In genomic region chr12:68807576-68808387, GRCh38 we compare ENCODE assay signal across 8 cellular contexts. TPM values are rescaled to one million over a fixed set of nuclear protein-coding genes. Genes with fewer than 3 reads are reported as not detected.
A peak's percentile ranks its signal among the peaks of the same experiment; 100 is the strongest.
DNase-seq lines count a peak whose midpoint lies in the region; ATAC-seq and TF ChIP-seq lines count a peak whose summit lies in the region.

Gene MDM2 (plus strand): TSS chr12:68808177. CDS start chr12:68808478, 301 bp downstream.

- no peaks in the 10 kb centered on the region for H3K9me3 Mint-ChIP-seq in activated naive CD8-positive, alpha-beta T cell treated with anti-CD3 and anti-CD28 coated beads, Interleukin-2, amount 50 U/mL, for 24 hours
- no peaks in the 10 kb centered on the region for H3K9me3 Mint-ChIP-seq in type B pancreatic cell

- peaks cover 9% of the 10 kb centered on the region for H3K36me3 ChIP-seq in cardiac muscle cell

- peak within 1 kb of the TSS; percentile 95 for H3K27ac ChIP-seq in cardiac muscle cell

- no peaks in the 10 kb centered on the region for H3K9me3 ChIP-seq in cardiac muscle cell (ENCODE audit: low read depth)

- peak within 1 kb of the TSS; percentile 67 for H3K4me3 ChIP-seq in cardiac muscle cell

- peaks cover 2% of the 10 kb centered on the region for H3K27me3 Mint-ChIP-seq in activated naive CD8-positive, alpha-beta T cell treated with anti-CD3 and anti-CD28 coated beads, Interleukin-2, amount 50 U/mL, for 24 hours
- H3K27me3 Mint-ChIP-seq in type B pancreatic cell = no peaks in the 10 kb centered on the region

- peaks cover 30% of the 10 kb centered on the region for H3K36me3 Mint-ChIP-seq in activated naive CD8-positive, alpha-beta T cell treated with anti-CD3 and anti-CD28 coated beads, Interleukin-2, amount 50 U/mL, for 24 hours (ENCODE audit: low read depth)
- peaks cover 17% of the 10 kb centered on the region for H3K36me3 Mint-ChIP-seq in type B pancreatic cell

- H3K4me1 Mint-ChIP-seq in activated naive CD8-positive, alpha-beta T cell treated with anti-CD3 and anti-CD28 coated beads, Interleukin-2, amount 50 U/mL, for 24 hours = peaks cover 42% of the 10 kb centered on the region
- H3K4me1 Mint-ChIP-seq in type B pancreatic cell (ENCODE audit: unreplicated experiment) = peaks cover 10% of the 10 kb centered on the region

- no peaks in the 10 kb centered on the region for H3K27me3 ChIP-seq in cardiac muscle cell

- intact Hi-C loops in posterior cingulate gyrus (cut with DNase I) = loop anchor here (1.0 to 10.0 kb wide), 3 partner anchors 61 to 473 kb away; partner anchors contain the start of genes MDM1, RAP1B and SLC35E3

- peak within 1 kb of the TSS; percentile 92 for H3K4me3 Mint-ChIP-seq in activated naive CD8-positive, alpha-beta T cell treated with anti-CD3 and anti-CD28 coated beads, Interleukin-2, amount 50 U/mL, for 24 hours
- H3K4me3 Mint-ChIP-seq in type B pancreatic cell = peak within 1 kb of the TSS; percentile 99

- peaks cover 6% of the 10 kb centered on the region for H3K4me1 ChIP-seq in cardiac muscle cell (ENCODE audit: low read depth)

- in situ Hi-C loops in GM13976 (cut with MboI; ENCODE audit: low sequenced_read_pairs, unreplicated experiment) = no loop called here

- ATAC-seq in HG02852 (IDR thresholded peaks at IDR 0.05; ENCODE audit: unreplicated experiment) = peak; percentile 73
- ATAC-seq in activated naive CD8-positive, alpha-beta T cell treated with anti-CD3 and anti-CD28 coated beads, Interleukin-2, amount 50 U/mL, for 24 hours = peak; percentile 79

- peak; percentile 88 for TF ChIP-seq CTCF in GM13976 (IDR thresholded peaks at IDR 0.05; ENCODE audit: borderline replicate concordance, control extremely low read depth, extremely low read depth, insufficient read depth, missing control alignments)
- TF ChIP-seq CTCF in cardiac muscle cell (IDR thresholded peaks at IDR 0.05; ENCODE audit: low read depth, low read length) = peak; percentile 83
- TF ChIP-seq CTCF in type B pancreatic cell (conservative IDR thresholded peaks at IDR 0.05) = peak; percentile 75

- H3K27ac Mint-ChIP-seq in activated naive CD8-positive, alpha-beta T cell treated with anti-CD3 and anti-CD28 coated beads, Interleukin-2, amount 50 U/mL, for 24 hours = peak within 1 kb of the TSS; percentile 97
- H3K27ac Mint-ChIP-seq in type B pancreatic cell = peak within 1 kb of the TSS; percentile 99

- peak; percentile 97 for DNase-seq in GM13976 (ENCODE audit: low spot score)
- peak; percentile 97 for DNase-seq in NCI-H1436 (lab: John Stamatoyannopoulos, UW)
- DNase-seq in SW480 (ENCODE audit: low spot score) = peak; percentile 89
- peak; percentile 94 for DNase-seq in activated naive CD8-positive, alpha-beta T cell treated with anti-CD3 and anti-CD28 coated beads, Interleukin-2, amount 50 U/mL, for 24 hours
- peak; percentile 94 to 96 for DNase-seq in cardiac muscle cell (ENCODE audit: low read depth in 1 of 2, low spot score in 1 of 2)
- DNase-seq in posterior cingulate gyrus = peak; percentile 81 to 98 (median 88)
- DNase-seq in type B pancreatic cell (ENCODE audit: extremely low spot score, unreplicated experiment) = peak; percentile 98

RNA-seq across cellular contexts. Expression of gene MDM2, which starts in this region (rescaled TPM):
- total RNA-seq in cardiac muscle cell = 58.3 and 70.3 TPM in 2 replicates
- 23.7 and 37.3 TPM in 2 replicates for polyA plus RNA-seq in cardiac muscle cell
- 162 and 299 TPM in 2 replicates for total RNA-seq in type B pancreatic cell (ENCODE audit: low replicate concordance)

Comparison
In these comparisons a context has a peak if more than half of its experiments do, and no peak if none do; other contexts are left out.
1. Peak in every context shown above with its lines: DNase-seq, ATAC-seq, H3K4me3 ChIP-seq and H3K27ac ChIP-seq.